15 cellular contexts compared by ENCODE assay signal in genomic region chr3:188021502-188022040, GRCh38.
DNase-seq lines count a peak whose midpoint lies in the region; ATAC-seq, FAIRE-seq and TF ChIP-seq lines count a peak whose summit lies in the region.
"Had no signal": no experiment of that assay in that cellular context is flagged by ENCODE, and none has a peak within 500 bp of the region (broad histone marks: within the 10 kb centered on the region; RNA-seq: fewer than 3 reads in every experiment).

No MANE protein-coding gene starts in this region.

- H3K4me1 ChIP-seq in right cardiac atrium (ENCODE audit: control insufficient read depth, insufficient read depth, low read length) (no peaks in the 10 kb centered on the region), heart right ventricle (no peaks in the 10 kb centered on the region)
- no peaks in the 10 kb centered on the region for H3K4me1 ChIP-seq in CD8-positive, alpha-beta T cell (ENCODE audit: insufficient read depth, low read length)

- no peak for FAIRE-seq in urothelium cell line (lab: Jason Lieb, UNC)
- FAIRE-seq: A204.1, D721Med, small intestine had no signal

- H3K27ac Mint-ChIP-seq in CD8-positive, alpha-beta T cell = no peak overlapping the region

- no peaks in the 10 kb centered on the region for H3K27me3 ChIP-seq in right cardiac atrium (ENCODE audit: control insufficient read depth, insufficient read depth)
- H3K27me3 ChIP-seq in heart right ventricle = no peaks in the 10 kb centered on the region
- H3K27me3 ChIP-seq in brain microvascular endothelial cell (replicated peaks) = no peaks in the 10 kb centered on the region
- no peaks in the 10 kb centered on the region for H3K27me3 ChIP-seq in CD8-positive, alpha-beta T cell (ENCODE audit: insufficient read depth, low read length)
- H3K27me3 ChIP-seq: neutrophil, stomach had no signal

- WGBS in right cardiac atrium = 72% methylated on average over 7 of the region's 7 CpGs
- WGBS in heart right ventricle, 2 donors = 79 to 80% methylated on average over 7 of the region's 7 CpGs

- POLR2A ChIA-PET in CD8-positive, alpha-beta T cell (lab: Charles Lee) = no interaction called here

- no peaks in the 10 kb centered on the region for H3K27me3 Mint-ChIP-seq in CD8-positive, alpha-beta T cell (ENCODE audit: low read depth)

- TF ChIP-seq CTCF in heart right ventricle (IDR thresholded peaks at IDR 0.05) = no peak
- TF ChIP-seq CTCF in brain microvascular endothelial cell (IDR thresholded peaks at IDR 0.05; ENCODE audit: low read depth, low read length, missing control alignments) = no peak
- TF ChIP-seq CTCF in CD8-positive, alpha-beta T cell (IDR thresholded peaks at IDR 0.05) = no peak

- H3K27ac ChIP-seq in right cardiac atrium (ENCODE audit: low read length) (no peak overlapping the region), heart right ventricle (no peak overlapping the region), brain microvascular endothelial cell (peak overlapping the region; percentile 27)
- no peak overlapping the region for H3K27ac ChIP-seq in CD8-positive, alpha-beta T cell (ENCODE audit: low read depth, low read length)
- H3K27ac ChIP-seq: neutrophil, stomach, VCaP had no signal

- no peaks in the 10 kb centered on the region for H3K9me3 Mint-ChIP-seq in CD8-positive, alpha-beta T cell

- CTCF ChIA-PET in CD8-positive, alpha-beta T cell (lab: Charles Lee) = no interaction called here

- H3K36me3 ChIP-seq in heart right ventricle = no peaks in the 10 kb centered on the region
- no peaks in the 10 kb centered on the region for H3K36me3 ChIP-seq in brain microvascular endothelial cell (replicated peaks)
- no peaks in the 10 kb centered on the region for H3K36me3 ChIP-seq in CD8-positive, alpha-beta T cell (ENCODE audit: insufficient read depth, low read length)
- H3K36me3 ChIP-seq: neutrophil, stomach had no signal

- H3K4me1 Mint-ChIP-seq in CD8-positive, alpha-beta T cell (ENCODE audit: low read depth) = no peaks in the 10 kb centered on the region

- no peak for DNase-seq in right cardiac atrium
- DNase-seq in heart right ventricle = no peak
- DNase-seq in brain microvascular endothelial cell = peak; percentile 74
- peak; percentile 96 for DNase-seq in iris pigment epithelial cell (ENCODE audit: low read depth)
- no peak for DNase-seq in urothelium cell line (ENCODE audit: low spot score)
- DNase-seq in CD8-positive, alpha-beta T cell = no peak
- DNase-seq in NCI-H1417 (lab: John Stamatoyannopoulos, UW) = no peak
- DNase-seq: activated naive CD4-positive, alpha-beta T cell treated with Interleukin-2 at 50 U/mL for 16 hours; small intestine; stomach had no signal

- no peak overlapping the region for H3K4me3 Mint-ChIP-seq in CD8-positive, alpha-beta T cell

- in situ Hi-C loops in brain microvascular endothelial cell (cut with HindIII; ENCODE audit: low pct_ligation_motif_present, low sequenced_read_pairs) = no loop called here

- peak; percentile 26 to 44 for ATAC-seq in right cardiac atrium
- no peak for ATAC-seq in heart right ventricle
- ATAC-seq in GM21423 (IDR thresholded peaks at IDR 0.05; ENCODE audit: unreplicated experiment) = no peak
- no peak for ATAC-seq in CD8-positive, alpha-beta T cell

- no peaks in the 10 kb centered on the region for H3K36me3 Mint-ChIP-seq in CD8-positive, alpha-beta T cell

- H3K4me3 ChIP-seq in right cardiac atrium (ENCODE audit: low read length) (no peak overlapping the region), heart right ventricle (no peak overlapping the region), brain microvascular endothelial cell (ENCODE audit: low read depth, low read length) (no peak overlapping the region)
- H3K4me3 ChIP-seq in CD8-positive, alpha-beta T cell (ENCODE audit: low read depth, low read length) = no peak overlapping the region
- H3K4me3 ChIP-seq: stomach had no signal

- H3K9me3 ChIP-seq in right cardiac atrium (ENCODE audit: control insufficient read depth, low read length) (no peaks in the 10 kb centered on the region), heart right ventricle (no peaks in the 10 kb centered on the region)
- no peaks in the 10 kb centered on the region for H3K9me3 ChIP-seq in CD8-positive, alpha-beta T cell (ENCODE audit: low read length)
- H3K9me3 ChIP-seq: neutrophil, stomach had no signal

- intact Hi-C loops in right cardiac atrium (cut with DNase I) (no loop called here), heart right ventricle (cut with DNase I) (no loop called here)
- intact Hi-C loops in CD8-positive, alpha-beta T cell (cut with DNase I, micrococcal nuclease) = no loop called here

Comparison
In these comparisons a context has a peak if more than half of its experiments do, and no peak if none do; other contexts are left out.
1. ATAC-seq: peak in right cardiac atrium (2 of 2); none in heart right ventricle (0 of 8), GM21423 (single experiment) and CD8-positive, alpha-beta T cell (single experiment).
2. DNase-seq: peak in brain microvascular endothelial cell (single experiment) and iris pigment epithelial cell (single experiment); none in right cardiac atrium (0 of 3), heart right ventricle (0 of 2), urothelium cell line (single experiment), CD8-positive, alpha-beta T cell (0 of 7) and NCI-H1417 (0 of 3).